In the genomic region with DNA sequence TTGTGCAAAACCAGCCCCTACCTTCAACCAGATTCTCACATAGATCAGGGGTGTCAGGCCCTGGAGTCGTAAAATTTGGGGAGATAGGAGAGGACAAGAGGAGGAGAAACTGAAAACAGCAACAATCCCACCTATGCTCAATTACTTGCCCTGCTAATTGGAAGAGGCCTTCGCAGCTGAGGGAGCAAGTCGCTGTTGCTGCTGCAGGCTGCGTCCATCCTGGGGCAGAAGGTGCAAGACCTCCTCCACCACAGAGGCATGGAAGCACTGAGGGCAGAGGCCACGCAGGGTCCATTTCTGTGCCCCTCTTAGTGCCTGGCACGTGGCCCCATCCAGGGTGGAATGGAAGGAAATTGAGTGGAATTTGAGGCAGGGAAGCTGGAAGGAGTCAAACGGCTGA, we compare ENCODE assay signal across 2 cellular contexts.
TF ChIP-seq lines count a peak whose summit lies in the region.

No MANE protein-coding gene starts in this region.

TF ChIP-seq in SK-N-SH, 30 proteins besides CTCF, POLR2A, EP300 and RAD21:
- TF ChIP-seq SIN3A (IDR thresholded peaks at IDR 0.05; ENCODE audit: borderline replicate concordance, low read depth, low read length) (no peak), RCOR1 (IDR thresholded peaks at IDR 0.05; ENCODE audit: low read length) (no peak), TCF12 (IDR thresholded peaks at IDR 0.05) (no peak), NRF1 (IDR thresholded peaks at IDR 0.05; ENCODE audit: low read depth, low read length) (no peak), MAX (IDR thresholded peaks at IDR 0.05; ENCODE audit: low read depth) (no peak), MXI1 (IDR thresholded peaks at IDR 0.05; ENCODE audit: low read depth, low read length) (no peak), EZH2phosphoT487 (IDR thresholded peaks at IDR 0.05; ENCODE audit: borderline replicate concordance, low read depth) (no peak), ELF1 (IDR thresholded peaks at IDR 0.05) (no peak), TAF1 (IDR thresholded peaks at IDR 0.05; ENCODE audit: borderline replicate concordance, low read depth, low read length) (no peak), NFIC (IDR thresholded peaks at IDR 0.05; ENCODE audit: borderline replicate concordance) (no peak), FOSL2 (IDR thresholded peaks at IDR 0.05; ENCODE audit: borderline replicate concordance, low read depth) (no peak), GABPA (IDR thresholded peaks at IDR 0.05; ENCODE audit: low read depth) (no peak)
- TF ChIP-seq, protein P1, sequence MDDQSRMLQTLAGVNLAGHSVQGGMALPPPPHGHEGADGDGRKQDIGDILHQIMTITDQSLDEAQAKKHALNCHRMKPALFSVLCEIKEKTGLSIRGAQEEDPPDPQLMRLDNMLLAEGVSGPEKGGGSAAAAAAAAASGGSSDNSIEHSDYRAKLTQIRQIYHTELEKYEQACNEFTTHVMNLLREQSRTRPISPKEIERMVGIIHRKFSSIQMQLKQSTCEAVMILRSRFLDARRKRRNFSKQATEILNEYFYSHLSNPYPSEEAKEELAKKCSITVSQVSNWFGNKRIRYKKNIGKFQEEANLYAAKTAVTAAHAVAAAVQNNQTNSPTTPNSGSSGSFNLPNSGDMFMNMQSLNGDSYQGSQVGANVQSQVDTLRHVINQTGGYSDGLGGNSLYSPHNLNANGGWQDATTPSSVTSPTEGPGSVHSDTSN (IDR thresholded peaks at IDR 0.05), result no peak
- TF ChIP-seq, protein P2, sequence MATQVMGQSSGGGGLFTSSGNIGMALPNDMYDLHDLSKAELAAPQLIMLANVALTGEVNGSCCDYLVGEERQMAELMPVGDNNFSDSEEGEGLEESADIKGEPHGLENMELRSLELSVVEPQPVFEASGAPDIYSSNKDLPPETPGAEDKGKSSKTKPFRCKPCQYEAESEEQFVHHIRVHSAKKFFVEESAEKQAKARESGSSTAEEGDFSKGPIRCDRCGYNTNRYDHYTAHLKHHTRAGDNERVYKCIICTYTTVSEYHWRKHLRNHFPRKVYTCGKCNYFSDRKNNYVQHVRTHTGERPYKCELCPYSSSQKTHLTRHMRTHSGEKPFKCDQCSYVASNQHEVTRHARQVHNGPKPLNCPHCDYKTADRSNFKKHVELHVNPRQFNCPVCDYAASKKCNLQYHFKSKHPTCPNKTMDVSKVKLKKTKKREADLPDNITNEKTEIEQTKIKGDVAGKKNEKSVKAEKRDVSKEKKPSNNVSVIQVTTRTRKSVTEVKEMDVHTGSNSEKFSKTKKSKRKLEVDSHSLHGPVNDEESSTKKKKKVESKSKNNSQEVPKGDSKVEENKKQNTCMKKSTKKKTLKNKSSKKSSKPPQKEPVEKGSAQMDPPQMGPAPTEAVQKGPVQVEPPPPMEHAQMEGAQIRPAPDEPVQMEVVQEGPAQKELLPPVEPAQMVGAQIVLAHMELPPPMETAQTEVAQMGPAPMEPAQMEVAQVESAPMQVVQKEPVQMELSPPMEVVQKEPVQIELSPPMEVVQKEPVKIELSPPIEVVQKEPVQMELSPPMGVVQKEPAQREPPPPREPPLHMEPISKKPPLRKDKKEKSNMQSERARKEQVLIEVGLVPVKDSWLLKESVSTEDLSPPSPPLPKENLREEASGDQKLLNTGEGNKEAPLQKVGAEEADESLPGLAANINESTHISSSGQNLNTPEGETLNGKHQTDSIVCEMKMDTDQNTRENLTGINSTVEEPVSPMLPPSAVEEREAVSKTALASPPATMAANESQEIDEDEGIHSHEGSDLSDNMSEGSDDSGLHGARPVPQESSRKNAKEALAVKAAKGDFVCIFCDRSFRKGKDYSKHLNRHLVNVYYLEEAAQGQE (IDR thresholded peaks at IDR 0.05; ENCODE audit: low read depth, low read length), result no peak

TF ChIP-seq in SK-N-SH treated with all-trans-retinoic acid at 6 μM for 48 hours, 23 proteins besides CTCF, POLR2A, EP300 and RAD21:
- no peak for TF ChIP-seq ZNF8 (CRISPR knock-in tag; IDR thresholded peaks at IDR 0.05)
- TF ChIP-seq, protein P3, sequence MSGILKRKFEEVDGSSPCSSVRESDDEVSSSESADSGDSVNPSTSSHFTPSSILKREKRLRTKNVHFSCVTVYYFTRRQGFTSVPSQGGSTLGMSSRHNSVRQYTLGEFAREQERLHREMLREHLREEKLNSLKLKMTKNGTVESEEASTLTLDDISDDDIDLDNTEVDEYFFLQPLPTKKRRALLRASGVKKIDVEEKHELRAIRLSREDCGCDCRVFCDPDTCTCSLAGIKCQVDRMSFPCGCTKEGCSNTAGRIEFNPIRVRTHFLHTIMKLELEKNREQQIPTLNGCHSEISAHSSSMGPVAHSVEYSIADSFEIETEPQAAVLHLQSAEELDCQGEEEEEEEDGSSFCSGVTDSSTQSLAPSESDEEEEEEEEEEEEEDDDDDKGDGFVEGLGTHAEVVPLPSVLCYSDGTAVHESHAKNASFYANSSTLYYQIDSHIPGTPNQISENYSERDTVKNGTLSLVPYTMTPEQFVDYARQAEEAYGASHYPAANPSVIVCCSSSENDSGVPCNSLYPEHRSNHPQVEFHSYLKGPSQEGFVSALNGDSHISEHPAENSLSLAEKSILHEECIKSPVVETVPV (CRISPR knock-in tag; IDR thresholded peaks at IDR 0.05), result no peak
- TF ChIP-seq, protein P4, sequence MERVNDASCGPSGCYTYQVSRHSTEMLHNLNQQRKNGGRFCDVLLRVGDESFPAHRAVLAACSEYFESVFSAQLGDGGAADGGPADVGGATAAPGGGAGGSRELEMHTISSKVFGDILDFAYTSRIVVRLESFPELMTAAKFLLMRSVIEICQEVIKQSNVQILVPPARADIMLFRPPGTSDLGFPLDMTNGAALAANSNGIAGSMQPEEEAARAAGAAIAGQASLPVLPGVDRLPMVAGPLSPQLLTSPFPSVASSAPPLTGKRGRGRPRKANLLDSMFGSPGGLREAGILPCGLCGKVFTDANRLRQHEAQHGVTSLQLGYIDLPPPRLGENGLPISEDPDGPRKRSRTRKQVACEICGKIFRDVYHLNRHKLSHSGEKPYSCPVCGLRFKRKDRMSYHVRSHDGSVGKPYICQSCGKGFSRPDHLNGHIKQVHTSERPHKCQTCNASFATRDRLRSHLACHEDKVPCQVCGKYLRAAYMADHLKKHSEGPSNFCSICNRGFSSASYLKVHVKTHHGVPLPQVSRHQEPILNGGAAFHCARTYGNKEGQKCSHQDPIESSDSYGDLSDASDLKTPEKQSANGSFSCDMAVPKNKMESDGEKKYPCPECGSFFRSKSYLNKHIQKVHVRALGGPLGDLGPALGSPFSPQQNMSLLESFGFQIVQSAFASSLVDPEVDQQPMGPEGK (CRISPR knock-in tag; IDR thresholded peaks at IDR 0.05; ENCODE audit: borderline replicate concordance), result no peak
- no peak for TF ChIP-seq ARNTL (CRISPR knock-in tag; IDR thresholded peaks at IDR 0.05; ENCODE audit: borderline replicate concordance, low read depth)
- TF ChIP-seq OSR1 (CRISPR knock-in tag; IDR thresholded peaks at IDR 0.05), result no peak
- no peak for TF ChIP-seq PPARA (CRISPR knock-in tag; IDR thresholded peaks at IDR 0.05; ENCODE audit: borderline replicate concordance)
- TF ChIP-seq, protein P5, sequence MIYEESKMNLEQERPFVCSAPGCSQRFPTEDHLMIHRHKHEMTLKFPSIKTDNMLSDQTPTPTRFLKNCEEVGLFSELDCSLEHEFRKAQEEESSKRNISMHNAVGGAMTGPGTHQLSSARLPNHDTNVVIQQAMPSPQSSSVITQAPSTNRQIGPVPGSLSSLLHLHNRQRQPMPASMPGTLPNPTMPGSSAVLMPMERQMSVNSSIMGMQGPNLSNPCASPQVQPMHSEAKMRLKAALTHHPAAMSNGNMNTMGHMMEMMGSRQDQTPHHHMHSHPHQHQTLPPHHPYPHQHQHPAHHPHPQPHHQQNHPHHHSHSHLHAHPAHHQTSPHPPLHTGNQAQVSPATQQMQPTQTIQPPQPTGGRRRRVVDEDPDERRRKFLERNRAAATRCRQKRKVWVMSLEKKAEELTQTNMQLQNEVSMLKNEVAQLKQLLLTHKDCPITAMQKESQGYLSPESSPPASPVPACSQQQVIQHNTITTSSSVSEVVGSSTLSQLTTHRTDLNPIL (CRISPR knock-in tag; IDR thresholded peaks at IDR 0.05; ENCODE audit: low read depth), result no peak
- no peak for TF ChIP-seq TOX (CRISPR knock-in tag; IDR thresholded peaks at IDR 0.05; ENCODE audit: borderline replicate concordance)
- no peak for TF ChIP-seq SNAI2 (CRISPR knock-in tag; IDR thresholded peaks at IDR 0.05)
- no peak for TF ChIP-seq ZC3H10 (CRISPR knock-in tag; IDR thresholded peaks at IDR 0.05)
- no peak for TF ChIP-seq CSDC2 (CRISPR knock-in tag; IDR thresholded peaks at IDR 0.05)
- no peak for TF ChIP-seq TSHZ2 (CRISPR knock-in tag; IDR thresholded peaks at IDR 0.05)
- TF ChIP-seq, protein P6, sequence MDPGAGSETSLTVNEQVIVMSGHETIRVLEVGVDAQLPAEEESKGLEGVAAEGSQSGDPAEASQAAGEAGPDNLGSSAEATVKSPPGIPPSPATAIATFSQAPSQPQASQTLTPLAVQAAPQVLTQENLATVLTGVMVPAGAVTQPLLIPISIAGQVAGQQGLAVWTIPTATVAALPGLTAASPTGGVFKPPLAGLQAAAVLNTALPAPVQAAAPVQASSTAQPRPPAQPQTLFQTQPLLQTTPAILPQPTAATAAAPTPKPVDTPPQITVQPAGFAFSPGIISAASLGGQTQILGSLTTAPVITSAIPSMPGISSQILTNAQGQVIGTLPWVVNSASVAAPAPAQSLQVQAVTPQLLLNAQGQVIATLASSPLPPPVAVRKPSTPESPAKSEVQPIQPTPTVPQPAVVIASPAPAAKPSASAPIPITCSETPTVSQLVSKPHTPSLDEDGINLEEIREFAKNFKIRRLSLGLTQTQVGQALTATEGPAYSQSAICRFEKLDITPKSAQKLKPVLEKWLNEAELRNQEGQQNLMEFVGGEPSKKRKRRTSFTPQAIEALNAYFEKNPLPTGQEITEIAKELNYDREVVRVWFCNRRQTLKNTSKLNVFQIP (CRISPR knock-in tag; IDR thresholded peaks at IDR 0.05; ENCODE audit: borderline replicate concordance, low read depth), result no peak
